ENCODE assay signal across 12 cellular contexts in the genomic region with DNA sequence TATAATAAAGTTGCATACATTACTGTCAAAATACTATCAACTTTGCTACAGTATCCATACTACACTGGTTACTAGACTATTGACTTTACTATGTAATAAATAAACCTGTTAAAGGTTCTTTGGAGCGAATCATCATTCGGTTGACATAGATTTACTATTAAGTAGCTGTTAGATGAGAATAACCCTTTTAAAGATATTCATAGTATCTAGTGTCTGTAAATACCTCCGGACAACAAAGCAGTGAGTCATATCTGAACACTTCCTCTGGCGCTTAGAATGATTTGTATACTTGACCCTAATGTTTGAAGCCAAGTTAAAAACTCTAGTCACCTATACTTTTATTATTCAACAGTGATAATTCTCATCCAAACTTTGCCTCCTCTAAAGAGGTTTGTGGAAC.
A peak's percentile ranks its signal among the peaks of the same experiment; 100 is the strongest.
DNase-seq lines count a peak whose midpoint lies in the region; TF ChIP-seq lines count a peak whose summit lies in the region.
"Had no signal": no experiment of that assay in that cellular context is flagged by ENCODE, and none has a peak within 500 bp of the region (broad histone marks: within the 10 kb centered on the region; RNA-seq: fewer than 3 reads in every experiment).

No MANE protein-coding gene starts in this region.

- H3K27me3 Mint-ChIP-seq in HFFc6 (ENCODE audit: insufficient read depth), result no peaks in the 10 kb centered on the region
- H3K27me3 Mint-ChIP-seq: natural killer cell treated with Interleukin-12 subunit alpha and Interleukin-12 subunit beta and Interleukin-15 and Interleukin-18, amount 100 ng/mL, for 72 hours had no signal

- H3K36me3 Mint-ChIP-seq in HFFc6 (ENCODE audit: low read depth), result no peaks in the 10 kb centered on the region
- H3K36me3 Mint-ChIP-seq: CD8-positive, alpha-beta T cell; natural killer cell treated with Interleukin-12 subunit alpha and Interleukin-12 subunit beta and Interleukin-15 and Interleukin-18, amount 100 ng/mL, for 72 hours had no signal

- H3K27me3 ChIP-seq in testis, result no peaks in the 10 kb centered on the region

- no peak overlapping the region for H3K27ac ChIP-seq in testis

- no peak for TF ChIP-seq CTCF in HFFc6 (IDR thresholded peaks at IDR 0.05)
- no peak for TF ChIP-seq CTCF in fibroblast of pulmonary artery (IDR thresholded peaks at IDR 0.05; ENCODE audit: low read length, missing control alignments)
- no peak for TF ChIP-seq CTCF in testis (IDR thresholded peaks at IDR 0.05)

- no peaks in the 10 kb centered on the region for H3K36me3 ChIP-seq in testis (ENCODE audit: low read depth, missing control alignments)

- peaks cover 4% of the 10 kb centered on the region; the same call in 1 of the 2 replicates for H3K4me1 Mint-ChIP-seq in HFFc6 (ENCODE audit: low read depth)

- intact Hi-C loops in testis (cut with DNase I; ENCODE audit: low total_unique reads), result no loop called here

- H3K4me3 ChIP-seq in fibroblast of pulmonary artery (replicated peaks; ENCODE audit: low read depth, low read length) (no peak overlapping the region), testis (no peak overlapping the region)

- H3K4me1 ChIP-seq in testis, result no peaks in the 10 kb centered on the region

- H3K4me3 Mint-ChIP-seq in HFFc6, result no peak overlapping the region
- H3K4me3 Mint-ChIP-seq: CD8-positive, alpha-beta T cell; natural killer cell treated with Interleukin-12 subunit alpha and Interleukin-12 subunit beta and Interleukin-15 and Interleukin-18, amount 100 ng/mL, for 72 hours had no signal

- no peak for TF ChIP-seq POLR2A in testis (IDR thresholded peaks at IDR 0.05)

- peak; percentile 42 for DNase-seq in EH (ENCODE audit: low read depth)
- peak; percentile 39 for DNase-seq in HFFc6
- peak; percentile 30 for DNase-seq in NCI-H69 (lab: John Stamatoyannopoulos, UW)
- peak; percentile 60 for DNase-seq in fibroblast of pulmonary artery (ENCODE audit: low read depth)
- no peak for DNase-seq in testis
- DNase-seq in HUDEP-2 (lab: John Stamatoyannopoulos, UW; ENCODE audit: unreplicated experiment in 76 of 76), result no peak
- no peak for DNase-seq in NCI-H2081 (lab: John Stamatoyannopoulos, UW)
- DNase-seq in stimulated activated naive CD4-positive, alpha-beta T cell (lab: John Stamatoyannopoulos, UW), result no peak
- DNase-seq: activated CD8-positive, alpha-beta memory T cell treated with anti-CD3 and anti-CD28 coated beads, Interleukin-2, amount 50 U/mL, for 4 hours; CD8-positive, alpha-beta T cell; MV-4-11 had no signal

- 68 to 87% methylated on average over 4 of the region's 4 CpGs for WGBS in testis, 2 donors

- no peaks in the 10 kb centered on the region; the same call in none of the 2 replicates for H3K9me3 Mint-ChIP-seq in HFFc6
- H3K9me3 Mint-ChIP-seq: CD8-positive, alpha-beta T cell; natural killer cell treated with Interleukin-12 subunit alpha and Interleukin-12 subunit beta and Interleukin-15 and Interleukin-18, amount 100 ng/mL, for 72 hours had no signal

- H3K9me3 ChIP-seq in testis, result no peaks in the 10 kb centered on the region

- H3K27ac Mint-ChIP-seq in HFFc6, result no peak overlapping the region; the same call in 1 of the 2 replicates
- H3K27ac Mint-ChIP-seq: CD8-positive, alpha-beta T cell; natural killer cell treated with Interleukin-12 subunit alpha and Interleukin-12 subunit beta and Interleukin-15 and Interleukin-18, amount 100 ng/mL, for 72 hours had no signal

Comparison
In these comparisons a context has a peak if more than half of its experiments do, and no peak if none do; other contexts are left out.
1. DNase-seq: peak in EH (single experiment), HFFc6 (single experiment), NCI-H69 (single experiment) and fibroblast of pulmonary artery (single experiment); none in testis (single experiment), HUDEP-2 (0 of 76), NCI-H2081 (0 of 2) and stimulated activated naive CD4-positive, alpha-beta T cell (0 of 6).